ENCODE assay signal across 1 cellular context in the genomic region with DNA sequence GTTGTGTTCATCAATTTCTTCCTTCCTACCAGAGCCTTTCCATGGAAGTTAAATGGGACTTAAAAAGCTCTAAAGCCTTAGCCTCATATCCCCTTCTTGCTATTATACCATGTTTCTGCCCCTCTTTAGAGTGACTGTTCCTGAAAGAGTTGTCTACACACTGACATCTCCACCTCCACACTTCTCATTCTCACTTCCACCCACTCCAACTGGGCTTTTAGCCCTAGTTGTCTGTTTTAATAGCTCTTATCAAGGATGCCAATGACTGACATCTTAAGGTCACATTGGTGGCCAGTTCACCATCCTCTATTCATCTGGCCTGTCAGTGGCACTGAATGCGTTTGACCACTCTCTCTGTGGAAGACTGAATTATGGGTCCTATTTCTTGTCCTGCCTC.
TF ChIP-seq lines count a peak whose summit lies in the region.

No MANE protein-coding gene starts in this region.

TF ChIP-seq in GM12878, 131 proteins besides CTCF, POLR2A, EP300 and RAD21:
- TF ChIP-seq PKNOX1 (IDR thresholded peaks at IDR 0.05) (peak; percentile 49; the same call in 1 of the 2 replicates), TCF7 (IDR thresholded peaks at IDR 0.05; ENCODE audit: borderline replicate concordance) (no peak), EGR1 (IDR thresholded peaks at IDR 0.05; ENCODE audit: borderline replicate concordance in 1 of 2, low read depth in 2 of 2, low read length in 2 of 2) (peak in 1 of 2 experiments; percentile 30; a peak in 1 of 3 replicates), MEF2A (IDR thresholded peaks at IDR 0.05; ENCODE audit: insufficient read depth, low read depth, low read length) (no peak), BRCA1 (IDR thresholded peaks at IDR 0.05; ENCODE audit: low read depth, low read length) (no peak), STAT3 (IDR thresholded peaks at IDR 0.05; ENCODE audit: low read depth, low read length) (no peak), EED (IDR thresholded peaks at IDR 0.05; ENCODE audit: low read depth) (no peak), CBFB (IDR thresholded peaks at IDR 0.05; ENCODE audit: low read depth) (no peak), SREBF2 (IDR thresholded peaks at IDR 0.05; ENCODE audit: low read length) (no peak), RAD51 (IDR thresholded peaks at IDR 0.05) (no peak), SREBF1 (IDR thresholded peaks at IDR 0.05; ENCODE audit: low read length) (no peak), ETV6 (conservative IDR thresholded peaks at IDR 0.05 in 1 of 2, IDR thresholded peaks at IDR 0.05 in 1 of 2; ENCODE audit: borderline replicate concordance in 1 of 2, low read depth in 1 of 2) (0 out of 4 replicates have a peak, but pooled peaks of 1 of the 2 experiments have one; percentile 10)
